ENCODE assay signal across 8 cellular contexts in the genomic region with DNA sequence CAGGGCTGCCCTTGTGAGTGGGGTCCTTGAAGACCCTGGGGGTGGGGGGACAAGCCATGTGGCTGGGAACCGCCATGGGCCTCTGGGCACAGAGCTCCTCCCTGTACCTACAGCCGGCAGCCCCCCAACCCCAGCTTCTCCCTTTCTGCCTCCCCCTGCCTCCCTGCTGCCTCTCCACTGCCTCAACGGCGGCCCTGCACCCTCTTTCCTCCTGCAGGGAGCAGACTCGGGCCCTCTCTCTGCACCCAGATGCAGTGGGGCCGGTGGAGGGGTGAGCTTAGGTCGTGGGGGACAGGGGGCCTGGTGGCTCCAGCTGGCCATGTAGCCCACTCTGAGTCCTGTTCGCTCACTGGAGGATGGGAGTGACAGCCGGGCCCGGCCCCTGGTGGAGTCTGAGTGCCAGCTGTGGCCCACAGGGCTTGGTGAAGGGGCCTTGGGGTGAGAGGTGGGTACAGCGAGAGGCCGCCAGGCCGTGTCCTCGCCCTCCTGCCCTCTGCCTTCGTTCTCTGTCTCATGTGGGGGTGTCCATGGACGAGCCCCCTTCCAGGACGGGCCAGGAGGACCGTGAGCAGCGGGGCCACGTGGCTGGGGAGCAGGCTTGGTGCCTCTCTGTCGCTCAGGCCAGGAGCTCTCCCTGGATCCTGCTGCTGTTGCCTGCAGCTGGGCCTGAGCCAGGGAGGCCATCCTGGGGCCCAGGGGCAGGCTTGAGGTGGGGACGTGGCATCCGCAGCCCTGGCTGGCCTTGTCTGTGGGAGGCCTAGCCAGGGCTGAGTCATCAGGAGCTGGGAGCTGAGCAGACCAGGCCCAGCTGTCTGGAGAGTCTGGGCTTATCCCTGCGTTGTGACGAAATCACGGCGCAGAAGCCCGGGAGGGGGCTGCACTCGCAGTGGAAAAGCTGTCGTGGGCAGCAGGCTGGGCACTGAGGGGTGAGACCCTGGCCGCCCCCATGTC.
A peak's percentile ranks its signal among the peaks of the same experiment; 100 is the strongest.
DNase-seq lines count a peak whose midpoint lies in the region; ATAC-seq and TF ChIP-seq lines count a peak whose summit lies in the region.

No MANE protein-coding gene starts in this region.

- H3K4me1 Mint-ChIP-seq in HFFc6 (ENCODE audit: low read depth), result peaks cover 26% of the 10 kb centered on the region

- intact Hi-C loops in right cardiac atrium (cut with DNase I), result no loop called here
- intact Hi-C loops in spleen (cut with DNase I; ENCODE audit: low total_unique reads), result no loop called here

- H3K9me3 Mint-ChIP-seq in HFFc6, result no peaks in the 10 kb centered on the region; the same call in 1 of the 2 replicates

- H3K4me3 Mint-ChIP-seq in HFFc6, result no peak overlapping the region

- no peak for TF ChIP-seq CTCF in HFFc6 (IDR thresholded peaks at IDR 0.05)
- no peak for TF ChIP-seq CTCF in spleen (IDR thresholded peaks at IDR 0.05 in 8 of 11, conservative IDR thresholded peaks at IDR 0.05 in 3 of 11)
- no peak for TF ChIP-seq CTCF in GM10248 (IDR thresholded peaks at IDR 0.05; ENCODE audit: control extremely low read depth, extremely low read depth, low read depth, missing control alignments)

- CTCF ChIA-PET in GM10248 (lab: Yijun Ruan, JAX), result interaction anchor here (1.3 kb wide), 1 partner anchor 60 kb away, joined by 3 read pairs; no protein-coding TSS in a partner anchor

- H3K4me3 ChIP-seq in adipocyte (ENCODE audit: low read length), result peak overlapping the region; percentile 47
- H3K4me3 ChIP-seq in right cardiac atrium (ENCODE audit: low read length), result no peak overlapping the region
- H3K4me3 ChIP-seq in spleen, result no peak overlapping the region

- POLR2A ChIA-PET in GM10248 (lab: Yijun Ruan, JAX), result no interaction called here

- H3K27me3 ChIP-seq in adipocyte (replicated peaks; ENCODE audit: control insufficient read depth, insufficient read depth, low read length) (no peaks in the 10 kb centered on the region), right cardiac atrium (ENCODE audit: control insufficient read depth, insufficient read depth) (no peaks in the 10 kb centered on the region), spleen (replicated peaks in 1 of 7) (peaks cover 0 to 47% (median 27%) of the 10 kb centered on the region in 7 donors)

- no peaks in the 10 kb centered on the region for H3K36me3 Mint-ChIP-seq in HFFc6 (ENCODE audit: low read depth)

- H3K27ac Mint-ChIP-seq in HFFc6, result peak overlapping the region; percentile 99

- H3K27ac ChIP-seq in right cardiac atrium (ENCODE audit: low read length) (no peak overlapping the region), spleen (no peak overlapping the region)

- ATAC-seq in right cardiac atrium (peak; percentile 97), HG02981 (IDR thresholded peaks at IDR 0.05; ENCODE audit: unreplicated experiment) (no peak)

- WGBS in right cardiac atrium, result 62% methylated on average over 31 of the region's 31 CpGs
- 65 to 78% (median 70%) methylated on average over 20 to 31 of the region's 31 CpGs for WGBS in spleen, 5 donors

- peak overlapping the region; percentile 80 for H3K9ac ChIP-seq in adipocyte (ENCODE audit: low read length)

- TF ChIP-seq POLR2A in spleen (IDR thresholded peaks at IDR 0.05), result no peak

- H3K27me3 Mint-ChIP-seq in HFFc6 (ENCODE audit: insufficient read depth), result peaks cover 2% of the 10 kb centered on the region

- peaks cover 19% of the 10 kb centered on the region for H3K4me1 ChIP-seq in adipocyte (ENCODE audit: control insufficient read depth, insufficient read depth, low read length)
- no peaks in the 10 kb centered on the region for H3K4me1 ChIP-seq in right cardiac atrium (ENCODE audit: control insufficient read depth, insufficient read depth, low read length)
- H3K4me1 ChIP-seq in spleen, result peaks cover 0 to 22% (median 14%) of the 10 kb centered on the region in 6 donors

- H3K36me3 ChIP-seq in adipocyte (ENCODE audit: control insufficient read depth, insufficient read depth, low read length, severe bottlenecking) (no peaks in the 10 kb centered on the region), spleen (no peaks in the 10 kb centered on the region)

- H3K9me3 ChIP-seq in adipocyte (ENCODE audit: control insufficient read depth, low read length), result peaks cover 3% of the 10 kb centered on the region
- H3K9me3 ChIP-seq in right cardiac atrium (ENCODE audit: control insufficient read depth, low read length), result no peaks in the 10 kb centered on the region
- H3K9me3 ChIP-seq in spleen, result no peaks in the 10 kb centered on the region

- DNase-seq in HFFc6 (peak; percentile 97), adipocyte (ENCODE audit: low read depth) (peak; percentile 99), right cardiac atrium (peak; percentile 88 to 93 (median 91)), spleen (peak; percentile 56), inferior parietal cortex (ENCODE audit: extremely low spot score) (no peak), NCI-H187 treated with DMSO at 0.1 percent for 48 hours (lab: John Stamatoyannopoulos, UW) (no peak), GM10248 (ENCODE audit: extremely low spot score) (no peak)

Comparison
In these comparisons a context has a peak if more than half of its experiments do, and no peak if none do; other contexts are left out.
1. DNase-seq: peak in HFFc6 (single experiment), adipocyte (single experiment), right cardiac atrium (3 of 3) and spleen (single experiment); none in inferior parietal cortex (single experiment), NCI-H187 treated with DMSO at 0.1 percent for 48 hours (single experiment) and GM10248 (single experiment).